In the genomic region with DNA sequence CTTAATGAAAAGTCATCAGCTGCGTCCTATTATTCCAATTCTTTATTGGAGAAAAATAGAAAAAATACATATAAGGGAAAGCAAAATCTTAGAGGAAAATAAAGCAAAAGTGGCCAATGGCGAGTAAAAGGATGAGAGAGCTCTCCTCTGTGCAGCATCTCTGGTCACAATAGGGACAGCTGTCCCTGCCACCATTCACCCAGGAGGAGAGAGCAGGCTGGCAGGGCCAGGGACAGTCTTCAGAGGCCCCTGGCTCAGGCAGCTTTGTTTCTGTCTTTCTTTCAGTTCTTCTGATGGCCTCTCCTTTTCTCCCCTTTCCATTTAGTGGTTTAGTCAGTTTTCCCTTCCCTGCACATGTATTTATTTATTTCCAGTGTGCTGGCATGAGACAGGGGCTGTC, we compare ENCODE assay signal across 29 cellular contexts.
"Had no signal": no experiment of that assay in that cellular context is flagged by ENCODE, and none has a peak within 500 bp of the region (broad histone marks: within the 10 kb centered on the region; RNA-seq: fewer than 3 reads in every experiment).

No MANE protein-coding gene starts in this region.

- H3K4me1 Mint-ChIP-seq: activated naive CD4-positive, alpha-beta T cell treated with anti-CD3 and anti-CD28 coated beads, Interleukin-2, amount 10 ng/mL, durations not matched to agents 7 days and 5 days; activated naive CD8-positive, alpha-beta T cell treated with anti-CD3 and anti-CD28 coated beads, Interleukin-2, amount 10 ng/mL, durations not matched to agents 7 days and 5 days had no signal

- H3K9me3 Mint-ChIP-seq: activated naive CD4-positive, alpha-beta T cell treated with anti-CD3 and anti-CD28 coated beads, Interleukin-2, amount 10 ng/mL, durations not matched to agents 7 days and 5 days; activated naive CD8-positive, alpha-beta T cell treated with anti-CD3 and anti-CD28 coated beads, Interleukin-2, amount 10 ng/mL, durations not matched to agents 7 days and 5 days; activated T-cell treated with anti-CD3 and anti-CD28 coated beads, Interleukin-2, amount 50 U/mL, for 24 hours had no signal

- DNase-seq: activated CD4-positive, alpha-beta memory T cell treated with anti-CD3 and anti-CD28 coated beads, Interleukin-2, amount 10 ng/mL, durations not matched to agents 7 days and 5 days; activated CD4-positive, alpha-beta T cell treated with anti-CD3 and anti-CD28 coated beads for 48 hours; activated CD8-positive, alpha-beta memory T cell treated with anti-CD3 and anti-CD28 coated beads, Interleukin-2, amount 50 U/mL, for 48 hours; activated gamma-delta T cell; activated naive CD4-positive, alpha-beta T cell treated with anti-CD3 and anti-CD28 coated beads, Interleukin-2, amount 10 ng/mL, durations not matched to agents 7 days and 5 days; activated naive CD8-positive, alpha-beta T cell treated with anti-CD3 and anti-CD28 coated beads, Interleukin-2, amount 10 ng/mL, durations not matched to agents 7 days and 5 days; activated T-cell treated with anti-CD3 and anti-CD28 coated beads, Interleukin-2, amount 50 U/mL, for 24 hours; amniotic stem cell; central memory CD4-positive, alpha-beta T cell; effector CD8-positive, alpha-beta T cell; gastrocnemius medialis; hippocampal formation; left cardiac atrium; left ventricle myocardium superior; midbrain; naive thymus-derived CD8-positive, alpha-beta T cell; stimulated activated CD4-positive, alpha-beta T cell treated with anti-CD3 and anti-CD28 coated beads, Interleukin-2, amount 100 ng/mL, for 48 hours; stimulated activated naive CD8-positive, alpha-beta T cell treated with anti-CD3 and anti-CD28 coated beads, Interleukin-15, Interleukin-2, amounts not matched to agents 100 U/mL and 50 U/mL, for 24 hours; SW 1271; T-helper 9 cell; upper lobe of left lung had no signal

- FAIRE-seq: colon, endometrium, TTC549 had no signal

- H3K4me3 Mint-ChIP-seq: activated CD4-positive, alpha-beta memory T cell treated with anti-CD3 and anti-CD28 coated beads, Interleukin-2, amount 10 ng/mL, durations not matched to agents 7 days and 5 days; activated naive CD4-positive, alpha-beta T cell treated with anti-CD3 and anti-CD28 coated beads, Interleukin-2, amount 10 ng/mL, durations not matched to agents 7 days and 5 days; activated naive CD8-positive, alpha-beta T cell treated with anti-CD3 and anti-CD28 coated beads, Interleukin-2, amount 10 ng/mL, durations not matched to agents 7 days and 5 days; activated T-cell treated with anti-CD3 and anti-CD28 coated beads, Interleukin-2, amount 50 U/mL, for 24 hours; naive thymus-derived CD8-positive, alpha-beta T cell; T-helper 1 cell treated with Interleukin-12 subunit alpha and Interleukin-12 subunit beta and Interleukin-4 antibody, amounts not matched to agents 30 μg/mL and 1 μg/mL, for 36 hours had no signal

- H3K36me3 ChIP-seq: breast epithelium, gastrocnemius medialis, upper lobe of left lung, vagina had no signal

- H3K9me3 ChIP-seq: breast epithelium, gastrocnemius medialis, upper lobe of left lung, vagina had no signal

- H3K27me3 Mint-ChIP-seq: activated naive CD4-positive, alpha-beta T cell treated with anti-CD3 and anti-CD28 coated beads, Interleukin-2, amount 10 ng/mL, durations not matched to agents 7 days and 5 days; activated naive CD8-positive, alpha-beta T cell treated with anti-CD3 and anti-CD28 coated beads, Interleukin-2, amount 10 ng/mL, durations not matched to agents 7 days and 5 days; activated T-cell treated with anti-CD3 and anti-CD28 coated beads, Interleukin-2, amount 50 U/mL, for 24 hours had no signal

- H3K36me3 Mint-ChIP-seq: activated naive CD4-positive, alpha-beta T cell treated with anti-CD3 and anti-CD28 coated beads, Interleukin-2, amount 10 ng/mL, durations not matched to agents 7 days and 5 days; activated naive CD8-positive, alpha-beta T cell treated with anti-CD3 and anti-CD28 coated beads, Interleukin-2, amount 10 ng/mL, durations not matched to agents 7 days and 5 days; naive thymus-derived CD8-positive, alpha-beta T cell had no signal

- ATAC-seq: gastrocnemius medialis; naive thymus-derived CD8-positive, alpha-beta T cell; stimulated activated naive CD8-positive, alpha-beta T cell treated with anti-CD3 and anti-CD28 coated beads, Interleukin-15, Interleukin-2, amounts not matched to agents 100 U/mL and 50 U/mL, for 24 hours had no signal

- H3K4me3 ChIP-seq: breast epithelium, gastrocnemius medialis, upper lobe of left lung, vagina had no signal

- H3K27ac Mint-ChIP-seq: activated CD4-positive, alpha-beta memory T cell treated with anti-CD3 and anti-CD28 coated beads, Interleukin-2, amount 10 ng/mL, durations not matched to agents 7 days and 5 days; activated naive CD4-positive, alpha-beta T cell treated with anti-CD3 and anti-CD28 coated beads, Interleukin-2, amount 10 ng/mL, durations not matched to agents 7 days and 5 days; activated naive CD8-positive, alpha-beta T cell treated with anti-CD3 and anti-CD28 coated beads, Interleukin-2, amount 10 ng/mL, durations not matched to agents 7 days and 5 days; activated T-cell treated with anti-CD3 and anti-CD28 coated beads, Interleukin-2, amount 50 U/mL, for 24 hours; naive thymus-derived CD8-positive, alpha-beta T cell; T-helper 1 cell treated with Interleukin-12 subunit alpha and Interleukin-12 subunit beta and Interleukin-4 antibody, amounts not matched to agents 30 μg/mL and 1 μg/mL, for 36 hours had no signal

- H3K4me1 ChIP-seq: breast epithelium, upper lobe of left lung, vagina had no signal

- H3K27ac ChIP-seq: breast epithelium, epithelial cell of prostate, upper lobe of left lung, vagina, VCaP had no signal

- H3K27me3 ChIP-seq: breast epithelium, gastrocnemius medialis, upper lobe of left lung, vagina had no signal
